ENCODE assay signal across 32 cellular contexts in the genomic region with DNA sequence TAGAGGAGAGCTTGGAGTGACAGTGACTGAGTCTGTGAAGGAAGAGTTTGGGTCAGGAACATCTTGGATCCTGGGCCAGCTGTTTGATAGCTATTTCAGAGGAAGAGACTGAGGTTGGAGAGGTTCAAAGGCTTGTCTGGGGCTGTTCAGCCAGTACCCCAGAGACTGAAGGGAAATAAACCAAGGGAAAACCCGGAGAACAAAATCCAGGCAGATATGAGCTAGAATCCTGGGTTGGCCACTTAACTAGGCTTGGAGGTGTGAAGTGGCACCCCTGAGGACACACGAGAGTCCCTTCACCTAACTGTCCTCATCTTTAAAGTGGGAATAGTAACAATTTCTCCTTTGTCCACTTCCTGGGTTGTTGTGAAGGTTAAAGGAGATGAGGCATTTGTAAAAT.
"Had no signal": no experiment of that assay in that cellular context is flagged by ENCODE, and none has a peak within 500 bp of the region (broad histone marks: within the 10 kb centered on the region; RNA-seq: fewer than 3 reads in every experiment).

No MANE protein-coding gene starts in this region.

- H3K27me3 ChIP-seq: breast epithelium, esophagus muscularis mucosa, foreskin keratinocyte, pancreas, sigmoid colon, stomach, suprapubic skin, tibial artery had no signal

- H3K4me1 ChIP-seq: breast epithelium, foreskin keratinocyte, pancreas, prostate gland had no signal

- H3K4me3 Mint-ChIP-seq: activated B cell treated with CpG ODN at 0.5 μM for 24 hours; activated CD4-positive, alpha-beta T cell treated with anti-CD3 and anti-CD28 coated beads for 36 hours; activated naive CD8-positive, alpha-beta T cell treated with anti-CD3 and anti-CD28 coated beads, Interleukin-2, amount 50 U/mL, for 24 hours; immature natural killer cell; nephron progenitor cell; stimulated activated effector memory CD8-positive, alpha-beta T cell treated with anti-CD3 and anti-CD28 coated beads, Interleukin-12 subunit alpha, Interleukin-12 subunit beta, amount 100 ng/mL, for 72 hours had no signal

- ATAC-seq: activated CD4-positive, alpha-beta T cell treated with anti-CD3 and anti-CD28 coated beads for 36 hours; activated naive CD8-positive, alpha-beta T cell treated with anti-CD3 and anti-CD28 coated beads, Interleukin-2, amount 50 U/mL, for 24 hours; foreskin keratinocyte; heart left ventricle; left colon; pancreas; stimulated activated effector memory CD8-positive, alpha-beta T cell treated with anti-CD3 and anti-CD28 coated beads, Interleukin-12 subunit alpha, Interleukin-12 subunit beta, amount 100 ng/mL, for 72 hours had no signal

- H3K9me3 ChIP-seq: breast epithelium, esophagus muscularis mucosa, heart left ventricle, pancreas, prostate gland, sigmoid colon, stomach, suprapubic skin, tibial artery had no signal

- H3K9me3 Mint-ChIP-seq: activated B cell treated with CpG ODN at 0.5 μM for 24 hours; activated naive CD8-positive, alpha-beta T cell treated with anti-CD3 and anti-CD28 coated beads, Interleukin-2, amount 50 U/mL, for 24 hours; immature natural killer cell; naive B cell; nephron progenitor cell; stimulated activated effector memory CD8-positive, alpha-beta T cell treated with anti-CD3 and anti-CD28 coated beads, Interleukin-12 subunit alpha, Interleukin-12 subunit beta, amount 100 ng/mL, for 72 hours had no signal

- H3K27ac Mint-ChIP-seq: activated B cell treated with CpG ODN at 0.5 μM for 24 hours; activated CD4-positive, alpha-beta T cell treated with anti-CD3 and anti-CD28 coated beads for 36 hours; activated naive CD8-positive, alpha-beta T cell treated with anti-CD3 and anti-CD28 coated beads, Interleukin-2, amount 50 U/mL, for 24 hours; nephron progenitor cell; stimulated activated effector memory CD8-positive, alpha-beta T cell treated with anti-CD3 and anti-CD28 coated beads, Interleukin-12 subunit alpha, Interleukin-12 subunit beta, amount 100 ng/mL, for 72 hours had no signal

- H3K36me3 Mint-ChIP-seq: naive B cell had no signal

- DNase-seq: activated B cell treated with CpG ODN at 0.5 μM for 24 hours; activated CD4-positive, alpha-beta T cell treated with anti-CD3 and anti-CD28 coated beads for 36 hours; activated CD4-positive, alpha-beta T cell treated with anti-CD3 and anti-CD28 coated beads, Interleukin-2, amount 50 U/mL, for 48 hours; activated CD8-positive, alpha-beta memory T cell treated with anti-CD3 and anti-CD28 coated beads for 24 hours; activated effector memory CD4-positive, alpha-beta T cell treated with Interleukin-2 at 50 U/mL for 16 hours; activated naive CD4-positive, alpha-beta T cell treated with anti-CD3 and anti-CD28 coated beads, Interleukin-2, amount 50 U/mL, for 16 hours; activated naive CD8-positive, alpha-beta T cell treated with anti-CD3 and anti-CD28 coated beads, Interleukin-2, amount 50 U/mL, for 24 hours; central memory CD4-positive, alpha-beta T cell; dermis blood vessel endothelial cell; effector CD4-positive, alpha-beta T cell; foreskin keratinocyte; heart left ventricle; hypothalamus; immature natural killer cell; kidney; left colon; mammary epithelial cell; naive B cell; nephron progenitor cell; retina; sigmoid colon; small intestine; stimulated activated CD4-positive, alpha-beta T cell treated with anti-CD3 and anti-CD28 coated beads, Interleukin-4, amount 100 ng/mL, for 24 hours; stomach; T-helper 9 cell; tibial artery had no signal

- H3K36me3 ChIP-seq: breast epithelium, heart left ventricle, pancreas, prostate gland, sigmoid colon, suprapubic skin had no signal

- H3K27ac ChIP-seq: breast epithelium, esophagus muscularis mucosa, foreskin keratinocyte, heart left ventricle, pancreas, prostate gland, sigmoid colon, suprapubic skin, tibial artery had no signal

- H3K4me3 ChIP-seq: breast epithelium, esophagus muscularis mucosa, heart left ventricle, pancreas, prostate gland, sigmoid colon, stomach, suprapubic skin, tibial artery had no signal

- H3K27me3 Mint-ChIP-seq: activated B cell treated with CpG ODN at 0.5 μM for 24 hours; activated CD4-positive, alpha-beta T cell treated with anti-CD3 and anti-CD28 coated beads for 36 hours; activated naive CD8-positive, alpha-beta T cell treated with anti-CD3 and anti-CD28 coated beads, Interleukin-2, amount 50 U/mL, for 24 hours; naive B cell had no signal
